Comparison of ENCODE assay signal across 23 cellular contexts in the genomic region with DNA sequence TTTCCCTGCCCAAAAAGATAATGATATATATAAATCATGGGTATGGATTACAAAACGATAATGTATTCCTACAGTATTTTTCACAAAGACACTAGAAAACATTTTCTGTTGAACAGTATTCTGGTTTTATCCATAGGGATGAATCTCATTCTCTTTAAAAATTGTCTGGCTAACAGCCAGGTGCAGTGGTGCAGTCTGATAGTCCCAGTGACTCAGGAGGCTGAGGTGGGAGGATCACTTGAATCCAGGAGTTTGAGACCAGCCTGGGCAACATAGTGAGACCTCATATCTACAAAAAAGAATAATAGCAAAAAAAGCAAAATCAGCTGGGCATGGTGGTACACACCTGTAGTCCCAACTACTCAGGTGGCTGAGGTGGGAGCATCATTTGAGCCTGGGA. TPM values are rescaled to one million over a fixed set of nuclear protein-coding genes. Genes with fewer than 3 reads are reported as not detected.
DNase-seq lines count a peak whose midpoint lies in the region; ATAC-seq, FAIRE-seq and TF ChIP-seq lines count a peak whose summit lies in the region.
"Had no signal": no experiment of that assay in that cellular context is flagged by ENCODE, and none has a peak within 500 bp of the region (broad histone marks: within the 10 kb centered on the region; RNA-seq: fewer than 3 reads in every experiment).

No MANE protein-coding gene starts in this region.

- no peaks in the 10 kb centered on the region for H3K9me2 ChIP-seq in GM23338 (ENCODE audit: insufficient read depth)

- TSS peak; percentile 1 for BruUV-seq in MCF 10A (replicated peaks; lab: Mats Ljungman, UMichigan)

- H3K4me2 ChIP-seq in GM23338, result no peak overlapping the region
- H3K4me2 ChIP-seq in astrocyte (ENCODE audit: low read length), result no peak overlapping the region

- H3K9me3 ChIP-seq in breast epithelium, result no peaks in the 10 kb centered on the region
- H3K9me3 ChIP-seq in astrocyte (ENCODE audit: insufficient read depth, low read depth, low read length), result no peaks in the 10 kb centered on the region
- no peaks in the 10 kb centered on the region for H3K9me3 ChIP-seq in psoas muscle
- no peaks in the 10 kb centered on the region for H3K9me3 ChIP-seq in SJCRH30 (replicated peaks)
- H3K9me3 ChIP-seq: BE2C had no signal

- FAIRE-seq in astrocyte (lab: Jason Lieb, UNC), result no peak

- TF ChIP-seq CTCF in MCF 10A (IDR thresholded peaks at IDR 0.05; ENCODE audit: unreplicated experiment) (no peak), breast epithelium (IDR thresholded peaks at IDR 0.05) (no peak), GM23338 (conservative IDR thresholded peaks at IDR 0.05; ENCODE audit: low read depth in 2 of 2) (no peak), astrocyte (IDR thresholded peaks at IDR 0.05; ENCODE audit: insufficient read depth, low read depth, low read length) (no peak), psoas muscle (IDR thresholded peaks at IDR 0.05) (no peak)

- H2AFZ ChIP-seq in GM23338 (no peak overlapping the region), astrocyte (ENCODE audit: low read depth, low read length) (no peak overlapping the region)

- no peak for TF ChIP-seq POLR2A in breast epithelium (IDR thresholded peaks at IDR 0.05)

- H3K27me3 Mint-ChIP-seq in MCF 10A (ENCODE audit: insufficient read depth, unreplicated experiment) (no peaks in the 10 kb centered on the region), GM23338 (ENCODE audit: insufficient read depth, low read depth, poor library complexity) (no peaks in the 10 kb centered on the region), astrocyte (ENCODE audit: low read depth, unreplicated experiment) (no peaks in the 10 kb centered on the region)
- H3K27me3 Mint-ChIP-seq: CD4-positive, CD25-positive, alpha-beta regulatory T cell had no signal

- 72 to 85% (median 82%) methylated on average over 1 of the region's 1 CpG for WGBS in psoas muscle, 3 donors

- H3K4me1 Mint-ChIP-seq in MCF 10A (ENCODE audit: insufficient read depth, unreplicated experiment) (peaks cover 14% of the 10 kb centered on the region), GM23338 (peaks cover 8% of the 10 kb centered on the region; the same call in 2 of the 3 replicates), astrocyte (ENCODE audit: low read depth, unreplicated experiment) (peaks cover 9% of the 10 kb centered on the region)

- 0 out of 2 replicates have a peak, but pooled peaks cover 5% of the 10 kb centered on the region for H3F3A ChIP-seq in GM23338 (replicated peaks; ENCODE audit: low read depth)

- H3K79me2 ChIP-seq in GM23338 (replicated peaks; ENCODE audit: insufficient read depth), result peaks cover 87% of the 10 kb centered on the region
- H3K79me2 ChIP-seq in astrocyte (ENCODE audit: insufficient read depth, low read length), result peaks cover 87% of the 10 kb centered on the region

- no peaks in the 10 kb centered on the region for H3K9me3 Mint-ChIP-seq in MCF 10A (ENCODE audit: unreplicated experiment)
- no peaks in the 10 kb centered on the region for H3K9me3 Mint-ChIP-seq in GM23338
- no peaks in the 10 kb centered on the region for H3K9me3 Mint-ChIP-seq in astrocyte (ENCODE audit: unreplicated experiment)
- H3K9me3 Mint-ChIP-seq: CD4-positive, CD25-positive, alpha-beta regulatory T cell; H9 had no signal

- H3K36me3 Mint-ChIP-seq in MCF 10A (ENCODE audit: insufficient read depth, unreplicated experiment) (peaks cover 89% of the 10 kb centered on the region), GM23338 (ENCODE audit: low read depth) (peaks cover 27% of the 10 kb centered on the region), astrocyte (ENCODE audit: low read depth, unreplicated experiment) (peaks cover 8% of the 10 kb centered on the region)

- CTCF ChIA-PET in MCF 10A (lab: Yijun Ruan, JAX), result interaction anchor here (0.6 to 1.4 kb wide), 3 partner anchors 30 to 119 kb away, joined by 3 read pairs; no protein-coding TSS in a partner anchor

- no peak overlapping the region for H3K9ac ChIP-seq in astrocyte (ENCODE audit: low read length)

- no peaks in the 10 kb centered on the region for H3K27me3 ChIP-seq in breast epithelium
- no peaks in the 10 kb centered on the region for H3K27me3 ChIP-seq in GM23338 (ENCODE audit: insufficient read depth)
- H3K27me3 ChIP-seq in astrocyte (ENCODE audit: insufficient read depth, low read length), result no peaks in the 10 kb centered on the region
- H3K27me3 ChIP-seq in psoas muscle (ENCODE audit: insufficient read depth in 3 of 3, low read length in 2 of 3), result no peaks in the 10 kb centered on the region
- no peaks in the 10 kb centered on the region for H3K27me3 ChIP-seq in SJCRH30
- H3K27me3 ChIP-seq: BE2C had no signal

- H3K4me3 ChIP-seq in breast epithelium, result no peak overlapping the region
- no peak overlapping the region for H3K4me3 ChIP-seq in GM23338
- no peak overlapping the region for H3K4me3 ChIP-seq in astrocyte (ENCODE audit: insufficient read depth, low read depth, low read length)
- no peak overlapping the region for H3K4me3 ChIP-seq in psoas muscle
- no peak overlapping the region for H3K4me3 ChIP-seq in SJCRH30

- peak; percentile 26 for DNase-seq in MCF 10A (ENCODE audit: unreplicated experiment)
- no peak for DNase-seq in breast epithelium (ENCODE audit: low spot score in 2 of 2)
- DNase-seq in GM23338 (ENCODE audit: low spot score), result no peak
- DNase-seq in astrocyte (ENCODE audit: low read depth), result no peak
- no peak for DNase-seq in psoas muscle
- no peak for DNase-seq in NCI-H1092 treated with DMSO at 0.1 percent for 48 hours (lab: John Stamatoyannopoulos, UW)
- no peak for DNase-seq in SJCRH30
- no peak for DNase-seq in NCI-H1694 (lab: John Stamatoyannopoulos, UW)
- DNase-seq: BE2C; CD4-positive, CD25-positive, alpha-beta regulatory T cell; COR-L47; GF-D8; H9; Karpas-422; MM.1S; NCI-H1048; NCI-H1436 treated with DMSO at 0.1 percent for 48 hours; NCI-H2029; NCI-H524 treated with DMSO at 0.1 percent for 48 hours; NCI-H82; SIG-M5 had no signal

- H3K4me1 ChIP-seq in breast epithelium (no peaks in the 10 kb centered on the region), GM23338 (ENCODE audit: insufficient read depth) (peaks cover 3% of the 10 kb centered on the region; the same call in 1 of the 2 replicates), astrocyte (ENCODE audit: insufficient read depth, low read length) (peaks cover 5% of the 10 kb centered on the region), psoas muscle (peaks cover 21% of the 10 kb centered on the region), SJCRH30 (no peaks in the 10 kb centered on the region)
- H3K4me1 ChIP-seq: BE2C had no signal

- no peaks in the 10 kb centered on the region for H3K36me3 ChIP-seq in breast epithelium
- H3K36me3 ChIP-seq in GM23338 (ENCODE audit: insufficient read depth), result no peaks in the 10 kb centered on the region; the same call in 1 of the 2 replicates
- H3K36me3 ChIP-seq in astrocyte (ENCODE audit: insufficient read depth, low read length), result peaks cover 11% of the 10 kb centered on the region
- peaks cover 0 to 41% of the 10 kb centered on the region in 2 donors for H3K36me3 ChIP-seq in psoas muscle (ENCODE audit: insufficient read depth in 1 of 2, low read depth in 1 of 2)
- peaks cover 13% of the 10 kb centered on the region for H3K36me3 ChIP-seq in SJCRH30

- H3K27ac Mint-ChIP-seq in MCF 10A (ENCODE audit: low read depth, unreplicated experiment) (peak overlapping the region; percentile 43), GM23338 (no peak overlapping the region), astrocyte (ENCODE audit: unreplicated experiment) (peak overlapping the region; percentile 58)

- intact Hi-C loops in MCF 10A (cut with micrococcal nuclease) (no loop called here), breast epithelium (cut with DNase I; ENCODE audit: low total_unique reads) (no loop called here), psoas muscle (cut with DNase I) (no loop called here)

- no peak for ATAC-seq in GM23338
- ATAC-seq in psoas muscle, result peak in 2 of 4 donors; percentile 30 to 44
- ATAC-seq: Panc1 had no signal

- H4K20me1 ChIP-seq in GM23338 (replicated peaks; ENCODE audit: insufficient read depth) (peaks cover 32% of the 10 kb centered on the region), astrocyte (ENCODE audit: insufficient read depth, low read length) (peaks cover 84% of the 10 kb centered on the region)

- no peak overlapping the region for H3K4me3 Mint-ChIP-seq in MCF 10A (ENCODE audit: unreplicated experiment)
- no peak overlapping the region for H3K4me3 Mint-ChIP-seq in GM23338
- no peak overlapping the region for H3K4me3 Mint-ChIP-seq in astrocyte (ENCODE audit: unreplicated experiment)
- H3K4me3 Mint-ChIP-seq: CD4-positive, CD25-positive, alpha-beta regulatory T cell; H9 had no signal

- H3K27ac ChIP-seq in breast epithelium, result no peak overlapping the region
- H3K27ac ChIP-seq in GM23338 (ENCODE audit: low read depth), result peak overlapping the region; percentile 51; the same call in 1 of the 2 replicates
- H3K27ac ChIP-seq in astrocyte (ENCODE audit: low read depth, low read length), result no peak overlapping the region
- peak overlapping the region; percentile 55 for H3K27ac ChIP-seq in psoas muscle
- H3K27ac ChIP-seq in SJCRH30, result no peak overlapping the region

- POLR2A ChIA-PET in MCF 10A (lab: Yijun Ruan, JAX), result no interaction called here

RNA-seq across cellular contexts. Expression of a gene that starts 23.3 kb away (rescaled TPM):
- 150 and 163 TPM in 2 replicates for total RNA-seq in MCF 10A (2022)
- 10 to 100 TPM; 38.1 to 87.2 (median 61.6) TPM for total RNA-seq in breast epithelium
- 61.4 and 63.3 TPM in 2 replicates for total RNA-seq in GM23338 (2014; rRNA removed; shearing (Covaris generic))
- 23.2 and 31.4 TPM in 2 replicates for polyA plus RNA-seq in GM23338 (2016; fragmentation: Nextera tagmentation; extraction: Ambion mirVana)
- total RNA-seq in astrocyte, result 104 and 121 TPM in 2 replicates
- 10 to 100 TPM; 29.5 to 46.8 (median 38.6) TPM for total RNA-seq in psoas muscle
- 10 to 100 TPM; 10.8 to 35.4 (median 14.5) TPM for polyA plus RNA-seq in psoas muscle
- 85.0 and 99.3 TPM in 2 replicates for total RNA-seq in SJCRH30 (2014; rRNA removed; shearing (Covaris generic))

RNA-seq across cellular contexts. Expression of a gene that starts 31.6 kb away (rescaled TPM):
- 106 and 108 TPM in 2 replicates for total RNA-seq in MCF 10A (2022)
- 10 to 100 TPM; 34.6 to 49.0 (median 34.7) TPM for total RNA-seq in breast epithelium
- 60.2 and 64.0 TPM in 2 replicates for total RNA-seq in GM23338 (2014; rRNA removed; shearing (Covaris generic))
- polyA plus RNA-seq in GM23338 (2016; fragmentation: Nextera tagmentation; extraction: Ambion mirVana), result 90.3 and 95.3 TPM in 2 replicates
- 59.0 and 62.2 TPM in 2 replicates for total RNA-seq in astrocyte
- 100 to 1,000 TPM in 1 of 4 donors, 10 to 100 TPM in 3; 38.6 to 112 (median 59.8) TPM for total RNA-seq in psoas muscle
- polyA plus RNA-seq in psoas muscle, result 100 to 1,000 TPM in 1 of 3 donors, 10 to 100 TPM in 2; 30.8 to 100 (median 70.7) TPM
- total RNA-seq in SJCRH30 (2014; rRNA removed; shearing (Covaris generic)), result 49.4 and 55.2 TPM in 2 replicates

RNA-seq across cellular contexts. Expression of a gene that starts 32.9 kb away (rescaled TPM):
- total RNA-seq in MCF 10A (2022) (266 and 285 TPM in 2 replicates), breast epithelium (100 to 1,000 TPM; 108 to 188 (median 140) TPM), astrocyte (154 and 171 TPM in 2 replicates), psoas muscle (100 to 1,000 TPM; 208 to 313 (median 240) TPM)
- 165 and 171 TPM in 2 replicates for total RNA-seq in GM23338 (2014; rRNA removed; shearing (Covaris generic))
- polyA plus RNA-seq in GM23338 (2016; fragmentation: Nextera tagmentation; extraction: Ambion mirVana) (235 and 263 TPM in 2 replicates), psoas muscle (100 to 1,000 TPM; 298 to 486 (median 334) TPM)
- total RNA-seq in SJCRH30 (2014; rRNA removed; shearing (Covaris generic)), result 130 and 132 TPM in 2 replicates

RNA-seq across cellular contexts. Expression of a gene that starts 45.8 kb away (rescaled TPM):
- 1.1 TPM in 1 of 2 replicates, not detected in the other for total RNA-seq in MCF 10A (2022)
- under 1 TPM in 1 of 3 donors, not detected in 2; 0.73 TPM for total RNA-seq in breast epithelium
- total RNA-seq in GM23338 (2014; rRNA removed; shearing (Covaris generic)), result 1.3 TPM in 1 of 2 replicates, not detected in the other
- polyA plus RNA-seq in GM23338 (2016; fragmentation: Nextera tagmentation; extraction: Ambion mirVana), result not detected in 2 replicates
- total RNA-seq in astrocyte, result 1.4 TPM in 1 of 2 replicates, not detected in the other
- total RNA-seq in psoas muscle, result 100 to 1,000 TPM; 102 to 434 (median 407) TPM
- 100 to 1,000 TPM in 2 of 3 donors, 10 to 100 TPM in 1; 17.6 to 274 (median 154) TPM for polyA plus RNA-seq in psoas muscle
- total RNA-seq in SJCRH30 (2014; rRNA removed; shearing (Covaris generic)), result not detected in 2 replicates
- total RNA-seq: IMR-90 had no signal
- polyA plus RNA-seq: CD4-positive, CD25-positive, alpha-beta regulatory T cell had no signal

RNA-seq across cellular contexts. Expression of a gene that starts 55.7 kb away (rescaled TPM):
- total RNA-seq in MCF 10A (2022) (88.5 and 93.0 TPM in 2 replicates), breast epithelium (10 to 100 TPM; 14.9 to 23.8 (median 23.6) TPM), astrocyte (64.3 and 66.5 TPM in 2 replicates), psoas muscle (10 to 100 TPM; 23.6 to 47.9 (median 39.5) TPM)
- total RNA-seq in GM23338 (2014; rRNA removed; shearing (Covaris generic)), result 26.3 and 27.1 TPM in 2 replicates
- polyA plus RNA-seq in GM23338 (2016; fragmentation: Nextera tagmentation; extraction: Ambion mirVana) (88.9 and 92.3 TPM in 2 replicates), psoas muscle (10 to 100 TPM; 71.0 to 78.7 (median 72.3) TPM)
- total RNA-seq in SJCRH30 (2014; rRNA removed; shearing (Covaris generic)), result 48.9 and 57.8 TPM in 2 replicates

Comparison
In these comparisons a context has a peak if more than half of its experiments do, and no peak if none do; other contexts are left out.
1. H3K27ac ChIP-seq: peak in GM23338 (single experiment) and psoas muscle (single experiment); none in breast epithelium (0 of 2), astrocyte (single experiment) and SJCRH30 (single experiment).